Comparison of ENCODE assay signal across 28 cellular contexts in the genomic region with DNA sequence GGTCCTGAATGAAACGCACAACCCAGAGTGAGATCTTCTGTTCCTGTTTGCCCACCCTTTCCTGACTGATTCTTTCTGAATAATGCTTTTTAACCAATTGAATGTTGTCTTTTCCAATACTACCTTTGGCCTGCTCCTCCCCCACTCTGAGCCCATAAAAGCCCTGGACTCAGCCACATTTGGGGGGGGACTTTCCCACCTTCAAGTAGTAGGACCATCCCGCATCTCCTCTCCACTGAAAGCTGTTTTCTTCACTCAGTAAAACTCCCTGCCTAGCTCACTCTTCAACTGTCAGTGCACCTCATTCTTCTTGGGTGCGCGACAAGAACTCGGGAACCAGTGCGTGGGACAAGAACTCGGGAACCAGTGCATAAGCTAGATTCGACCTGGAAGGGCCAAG.
"Had no signal": no experiment of that assay in that cellular context is flagged by ENCODE, and none has a peak within 500 bp of the region (broad histone marks: within the 10 kb centered on the region; RNA-seq: fewer than 3 reads in every experiment).

No MANE protein-coding gene starts in this region.

- H3K9me3 ChIP-seq: lower lobe of right lung, ovary, right atrium auricular region, testis, thyroid gland, transverse colon, vagina had no signal

- DNase-seq: hippocampal formation; kidney glomerular epithelial cell; left cardiac atrium; lower lobe of right lung; mammary epithelial cell; mesenchymal stem cell; naive B cell; natural killer cell; ovary; stimulated activated CD4-positive, alpha-beta T cell treated with anti-CD3 and anti-CD28 coated beads, Interleukin-12 subunit alpha, Interleukin-12 subunit beta, amount 100 ng/mL, for 4 hours; stimulated activated CD4-positive, alpha-beta T cell treated with anti-CD3 and anti-CD28 coated beads, Interleukin-15, amount 100 ng/mL, for 24 hours; stimulated activated CD4-positive, alpha-beta T cell treated with anti-CD3 and anti-CD28 coated beads, Interleukin-2, amount 100 ng/mL, for 24 hours; stimulated activated CD4-positive, alpha-beta T cell treated with anti-CD3 and anti-CD28 coated beads, Interleukin-4, amount 100 ng/mL, for 1 hour; stimulated activated naive B cell treated with anti-CD40 and anti-IgM and Interleukin-4, amounts not matched to agents 10 μg/mL and 1 μg/mL and 100 μg/mL, for 72 hours; stimulated activated naive CD8-positive, alpha-beta T cell treated with anti-CD3 and anti-CD28 coated beads, Interleukin-15, Interleukin-2, amounts not matched to agents 100 U/mL and 50 U/mL, for 24 hours; stomach; testis; thyroid gland; transverse colon; upper lobe of left lung had no signal

- H3K4me1 ChIP-seq: thyroid gland had no signal

- H3K4me3 Mint-ChIP-seq: mesothelial cell of epicardium; naive B cell; natural killer cell; stimulated activated naive B cell treated with anti-CD40 and anti-IgM and Interleukin-4, amounts not matched to agents 10 μg/mL and 1 μg/mL and 100 μg/mL, for 72 hours had no signal

- H3K4me3 ChIP-seq: lower lobe of right lung, ovary, right atrium auricular region, skin epidermis, stomach, testis, thyroid gland, transverse colon, upper lobe of left lung, vagina had no signal

- FAIRE-seq: keratinocyte had no signal

- H3K4me1 Mint-ChIP-seq: natural killer cell had no signal

- H3K27ac ChIP-seq: lower lobe of right lung, ovary, right atrium auricular region, skin epidermis, stomach, testis, thyroid gland, transverse colon, upper lobe of left lung, vagina had no signal

- H3K36me3 ChIP-seq: lower lobe of right lung, ovary, right atrium auricular region, stomach, thyroid gland, transverse colon, upper lobe of left lung, vagina had no signal

- H3K9me3 Mint-ChIP-seq: natural killer cell had no signal

- H3K27me3 Mint-ChIP-seq: naive B cell; stimulated activated naive B cell treated with anti-CD40 and anti-IgM and Interleukin-4, amounts not matched to agents 10 μg/mL and 1 μg/mL and 100 μg/mL, for 72 hours had no signal

- H3K36me3 Mint-ChIP-seq: natural killer cell had no signal

- H3K27me3 ChIP-seq: ovary, right atrium auricular region, stomach, testis, thyroid gland, transverse colon, upper lobe of left lung, vagina had no signal

- H3K27ac Mint-ChIP-seq: mesothelial cell of epicardium; natural killer cell; progenitor cell of endocrine pancreas; stimulated activated naive B cell treated with anti-CD40 and anti-IgM and Interleukin-4, amounts not matched to agents 10 μg/mL and 1 μg/mL and 100 μg/mL, for 72 hours had no signal

- ATAC-seq: left cardiac atrium; left lobe of liver; lower lobe of right lung; natural killer cell; sciatic nerve; stimulated activated naive B cell treated with anti-CD40 and anti-IgM and Interleukin-4, amounts not matched to agents 10 μg/mL and 1 μg/mL and 100 μg/mL, for 72 hours; stimulated activated naive CD8-positive, alpha-beta T cell treated with anti-CD3 and anti-CD28 coated beads, Interleukin-15, Interleukin-2, amounts not matched to agents 100 U/mL and 50 U/mL, for 24 hours had no signal
